8 cellular contexts compared by ENCODE assay signal in the genomic region with DNA sequence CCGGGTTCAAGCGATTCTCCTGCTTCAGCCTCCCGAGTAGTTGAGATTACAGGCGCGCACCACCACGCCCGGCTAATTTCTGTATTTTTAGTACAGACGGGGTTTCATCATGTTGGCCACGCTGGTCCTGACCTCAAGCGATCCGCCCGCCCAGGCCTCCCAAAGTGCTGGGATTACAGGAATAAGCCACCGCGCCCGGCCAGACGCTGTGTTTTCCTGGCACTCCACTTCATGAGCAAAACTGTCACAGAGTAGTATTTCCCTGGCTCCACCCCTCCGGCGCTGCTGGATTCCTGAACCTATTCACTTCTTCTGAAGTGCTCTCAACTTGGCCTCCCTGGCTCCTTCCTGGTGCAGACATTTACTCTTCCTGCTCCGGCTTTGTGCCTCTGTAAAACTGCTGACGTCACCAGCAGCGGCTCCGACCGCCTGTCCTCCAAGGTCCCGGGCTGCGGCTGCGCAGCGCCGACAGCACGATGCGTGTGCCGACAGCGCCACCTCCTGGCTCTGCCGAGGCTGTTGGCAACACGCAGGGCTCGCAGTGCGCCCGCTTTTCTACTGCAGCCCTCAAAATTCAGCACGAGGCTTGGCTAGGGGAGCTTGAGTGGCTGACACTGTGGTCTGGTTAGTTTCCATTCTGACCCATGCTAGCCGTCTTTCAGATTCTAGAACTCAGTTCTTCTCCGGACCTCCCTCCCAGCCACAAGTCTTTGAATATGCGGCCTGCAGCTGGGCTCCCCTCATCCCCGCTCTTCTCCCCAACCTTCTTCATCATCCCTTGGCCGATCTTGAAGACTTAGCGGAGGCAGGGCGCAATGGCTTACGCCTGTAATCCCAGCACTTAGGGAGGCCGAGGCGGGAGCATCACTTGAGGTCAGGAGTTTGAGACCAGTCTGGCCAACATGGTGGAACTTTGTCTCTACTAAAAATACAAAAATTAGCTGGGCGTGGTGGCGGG. TPM values are rescaled to one million over a fixed set of nuclear protein-coding genes. Genes with fewer than 3 reads are reported as not detected.
DNase-seq lines count a peak whose midpoint lies in the region; ATAC-seq and TF ChIP-seq lines count a peak whose summit lies in the region.

No MANE protein-coding gene starts in this region.

- H3K4me1 ChIP-seq in left ventricle myocardium inferior (peaks cover 16% of the 10 kb centered on the region), prostate gland (replicated peaks) (no peaks in the 10 kb centered on the region), upper lobe of right lung (peaks cover 7% of the 10 kb centered on the region)

- peak; percentile 56 for TF ChIP-seq POLR2A in prostate gland (IDR thresholded peaks at IDR 0.05)

- intact Hi-C loops in left ventricle myocardium inferior (cut with micrococcal nuclease) (no loop called here), prostate gland (cut with DNase I) (loop anchor here (1.0 to 10.0 kb wide), 4 partner anchors 58 to 689 kb away; no protein-coding TSS in a partner anchor), upper lobe of right lung (cut with DNase I) (loop anchor here (10.0 kb wide), 1 partner anchor 189 kb away; no protein-coding TSS in a partner anchor)

- H3K27ac ChIP-seq in left ventricle myocardium inferior (replicated peaks) = peak overlapping the region; percentile 90
- peak overlapping the region; percentile 83 to 87 for H3K27ac ChIP-seq in prostate gland
- peak overlapping the region; percentile 80 for H3K27ac ChIP-seq in upper lobe of right lung

- peak; percentile 86 for ATAC-seq in HG02642 (IDR thresholded peaks at IDR 0.05; ENCODE audit: poor library complexity, unreplicated experiment)
- peak; percentile 98 for ATAC-seq in upper lobe of right lung

- peaks cover 3% of the 10 kb centered on the region for H3K27me3 Mint-ChIP-seq in T-helper 1 cell treated with Interleukin-12 subunit alpha and Interleukin-12 subunit beta and Interleukin-4 antibody, amounts not matched to agents 30 μg/mL and 1 μg/mL, for 36 hours (ENCODE audit: low read depth)

- peak overlapping the region; percentile 13 for H3K4me3 Mint-ChIP-seq in T-helper 1 cell treated with Interleukin-12 subunit alpha and Interleukin-12 subunit beta and Interleukin-4 antibody, amounts not matched to agents 30 μg/mL and 1 μg/mL, for 36 hours

- H3K4me1 Mint-ChIP-seq in T-helper 1 cell treated with Interleukin-12 subunit alpha and Interleukin-12 subunit beta and Interleukin-4 antibody, amounts not matched to agents 30 μg/mL and 1 μg/mL, for 36 hours (ENCODE audit: low read depth) = peaks cover 9% of the 10 kb centered on the region

- no peaks in the 10 kb centered on the region for H3K9me3 Mint-ChIP-seq in T-helper 1 cell treated with Interleukin-12 subunit alpha and Interleukin-12 subunit beta and Interleukin-4 antibody, amounts not matched to agents 30 μg/mL and 1 μg/mL, for 36 hours

- no peaks in the 10 kb centered on the region for H3K27me3 ChIP-seq in left ventricle myocardium inferior (ENCODE audit: low read depth)
- H3K27me3 ChIP-seq in prostate gland (replicated peaks; ENCODE audit: insufficient read depth) = no peaks in the 10 kb centered on the region
- H3K27me3 ChIP-seq in upper lobe of right lung = no peaks in the 10 kb centered on the region

- H3K36me3 Mint-ChIP-seq in T-helper 1 cell treated with Interleukin-12 subunit alpha and Interleukin-12 subunit beta and Interleukin-4 antibody, amounts not matched to agents 30 μg/mL and 1 μg/mL, for 36 hours (ENCODE audit: low read depth) = no peaks in the 10 kb centered on the region

- TF ChIP-seq CTCF in left ventricle myocardium inferior (IDR thresholded peaks at IDR 0.05; ENCODE audit: borderline replicate concordance) (peak; percentile 99), prostate gland (IDR thresholded peaks at IDR 0.05) (peak; percentile 95 to 100 (median 100)), upper lobe of right lung (IDR thresholded peaks at IDR 0.05) (peak; percentile 97)

- H3K27ac Mint-ChIP-seq in T-helper 1 cell treated with Interleukin-12 subunit alpha and Interleukin-12 subunit beta and Interleukin-4 antibody, amounts not matched to agents 30 μg/mL and 1 μg/mL, for 36 hours = peak overlapping the region; percentile 76

- DNase-seq in ELR (ENCODE audit: low read depth) = peak; percentile 94
- peak; percentile 74 for DNase-seq in NCI-H1694 treated with DMSO at 0.1 percent for 48 hours (lab: John Stamatoyannopoulos, UW)
- peak; percentile 92 for DNase-seq in amniotic epithelial cell (ENCODE audit: low read depth)
- peak; percentile 92 for DNase-seq in left ventricle myocardium inferior
- peak; percentile 95 for DNase-seq in prostate gland (ENCODE audit: low spot score)
- DNase-seq in upper lobe of right lung = peak; percentile 98

- WGBS in prostate gland = 33% methylated on average over 50 of the region's 50 CpGs

- peak overlapping the region; percentile 57 for H3K4me3 ChIP-seq in left ventricle myocardium inferior
- no peak overlapping the region for H3K4me3 ChIP-seq in prostate gland
- H3K4me3 ChIP-seq in upper lobe of right lung = peak overlapping the region; percentile 33

- no peaks in the 10 kb centered on the region for H3K36me3 ChIP-seq in left ventricle myocardium inferior
- no peaks in the 10 kb centered on the region for H3K36me3 ChIP-seq in prostate gland
- H3K36me3 ChIP-seq in upper lobe of right lung = no peaks in the 10 kb centered on the region

- H3K9me3 ChIP-seq in left ventricle myocardium inferior (replicated peaks) (no peaks in the 10 kb centered on the region), prostate gland (no peaks in the 10 kb centered on the region), upper lobe of right lung (no peaks in the 10 kb centered on the region)

RNA-seq across cellular contexts. Expression of a gene that starts 36.6 kb away (rescaled TPM):
- total RNA-seq in left ventricle myocardium inferior (21.3 TPM), prostate gland (10 to 100 TPM; 18.8 to 32.2 TPM), upper lobe of right lung (58.2 TPM)

Comparison
In these comparisons a context has a peak if more than half of its experiments do, and no peak if none do; other contexts are left out.
1. H3K4me3 ChIP-seq: peak in left ventricle myocardium inferior (single experiment) and upper lobe of right lung (single experiment); none in prostate gland (0 of 2).
2. Peak in every context shown above with its lines, with median percentiles within 50 percentile points of each other: DNase-seq, H3K27ac ChIP-seq and CTCF ChIP-seq.